ENCODE assay signal across 1 cellular context in genomic region chr17:64091571-64091970, GRCh38.
TF ChIP-seq lines count a peak whose summit lies in the region.

No MANE protein-coding gene starts in this region.

TF ChIP-seq in H1, 55 proteins besides CTCF, POLR2A, EP300 and RAD21:
- TF ChIP-seq, protein P1, sequence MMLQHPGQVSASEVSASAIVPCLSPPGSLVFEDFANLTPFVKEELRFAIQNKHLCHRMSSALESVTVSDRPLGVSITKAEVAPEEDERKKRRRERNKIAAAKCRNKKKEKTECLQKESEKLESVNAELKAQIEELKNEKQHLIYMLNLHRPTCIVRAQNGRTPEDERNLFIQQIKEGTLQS (IDR thresholded peaks at IDR 0.05; ENCODE audit: insufficient read depth, low read depth, low read length): no peak
- TF ChIP-seq CHD1 (IDR thresholded peaks at IDR 0.05; ENCODE audit: low read depth, low read length) (no peak), ZNF274 (IDR thresholded peaks at IDR 0.05; ENCODE audit: borderline replicate concordance, extremely low read depth, low read length) (no peak), CREB1 (IDR thresholded peaks at IDR 0.05) (no peak), JUND (IDR thresholded peaks at IDR 0.05; ENCODE audit: low read length) (no peak), EGR1 (IDR thresholded peaks at IDR 0.05; ENCODE audit: borderline replicate concordance, low read depth, low read length) (no peak), SP4 (IDR thresholded peaks at IDR 0.05; ENCODE audit: low read length) (no peak)
